Comparison of ENCODE assay signal across 1 cellular context in genomic region chr5:132639706-132640130, GRCh38.
TF ChIP-seq lines count a peak whose summit lies in the region.

No MANE protein-coding gene starts in this region.

TF ChIP-seq in GM12878, 131 proteins besides CTCF, POLR2A, EP300 and RAD21 (continued from another document and continues in another):
- TF ChIP-seq, protein P1, sequence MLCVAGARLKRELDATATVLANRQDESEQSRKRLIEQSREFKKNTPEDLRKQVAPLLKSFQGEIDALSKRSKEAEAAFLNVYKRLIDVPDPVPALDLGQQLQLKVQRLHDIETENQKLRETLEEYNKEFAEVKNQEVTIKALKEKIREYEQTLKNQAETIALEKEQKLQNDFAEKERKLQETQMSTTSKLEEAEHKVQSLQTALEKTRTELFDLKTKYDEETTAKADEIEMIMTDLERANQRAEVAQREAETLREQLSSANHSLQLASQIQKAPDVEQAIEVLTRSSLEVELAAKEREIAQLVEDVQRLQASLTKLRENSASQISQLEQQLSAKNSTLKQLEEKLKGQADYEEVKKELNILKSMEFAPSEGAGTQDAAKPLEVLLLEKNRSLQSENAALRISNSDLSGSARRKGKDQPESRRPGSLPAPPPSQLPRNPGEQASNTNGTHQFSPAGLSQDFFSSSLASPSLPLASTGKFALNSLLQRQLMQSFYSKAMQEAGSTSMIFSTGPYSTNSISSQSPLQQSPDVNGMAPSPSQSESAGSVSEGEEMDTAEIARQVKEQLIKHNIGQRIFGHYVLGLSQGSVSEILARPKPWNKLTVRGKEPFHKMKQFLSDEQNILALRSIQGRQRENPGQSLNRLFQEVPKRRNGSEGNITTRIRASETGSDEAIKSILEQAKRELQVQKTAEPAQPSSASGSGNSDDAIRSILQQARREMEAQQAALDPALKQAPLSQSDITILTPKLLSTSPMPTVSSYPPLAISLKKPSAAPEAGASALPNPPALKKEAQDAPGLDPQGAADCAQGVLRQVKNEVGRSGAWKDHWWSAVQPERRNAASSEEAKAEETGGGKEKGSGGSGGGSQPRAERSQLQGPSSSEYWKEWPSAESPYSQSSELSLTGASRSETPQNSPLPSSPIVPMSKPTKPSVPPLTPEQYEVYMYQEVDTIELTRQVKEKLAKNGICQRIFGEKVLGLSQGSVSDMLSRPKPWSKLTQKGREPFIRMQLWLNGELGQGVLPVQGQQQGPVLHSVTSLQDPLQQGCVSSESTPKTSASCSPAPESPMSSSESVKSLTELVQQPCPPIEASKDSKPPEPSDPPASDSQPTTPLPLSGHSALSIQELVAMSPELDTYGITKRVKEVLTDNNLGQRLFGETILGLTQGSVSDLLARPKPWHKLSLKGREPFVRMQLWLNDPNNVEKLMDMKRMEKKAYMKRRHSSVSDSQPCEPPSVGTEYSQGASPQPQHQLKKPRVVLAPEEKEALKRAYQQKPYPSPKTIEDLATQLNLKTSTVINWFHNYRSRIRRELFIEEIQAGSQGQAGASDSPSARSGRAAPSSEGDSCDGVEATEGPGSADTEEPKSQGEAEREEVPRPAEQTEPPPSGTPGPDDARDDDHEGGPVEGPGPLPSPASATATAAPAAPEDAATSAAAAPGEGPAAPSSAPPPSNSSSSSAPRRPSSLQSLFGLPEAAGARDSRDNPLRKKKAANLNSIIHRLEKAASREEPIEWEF (IDR thresholded peaks at IDR 0.05; ENCODE audit: insufficient replicate concordance, low read depth, low read length): no peak
- TF ChIP-seq SUPT20H (IDR thresholded peaks at IDR 0.05; ENCODE audit: borderline replicate concordance, control insufficient read depth, low read depth, low read length) (no peak), KLF5 (IDR thresholded peaks at IDR 0.05; ENCODE audit: partially characterized antibody) (no peak), CBX5 (IDR thresholded peaks at IDR 0.05; ENCODE audit: low read depth) (0 out of 2 replicates have a peak, but pooled peaks have one; percentile 32), IKZF2 (IDR thresholded peaks at IDR 0.05) (peak; percentile 84 to 89), BMI1 (IDR thresholded peaks at IDR 0.05; ENCODE audit: borderline replicate concordance) (no peak), NR2C1 (IDR thresholded peaks at IDR 0.05) (no peak), KAT2A (conservative IDR thresholded peaks at IDR 0.05; ENCODE audit: control insufficient read depth, low read depth, low read length) (no peak), MTA2 (IDR thresholded peaks at IDR 0.05; ENCODE audit: low read depth) (peak; percentile 64; the same call in 1 of the 2 replicates), ZSCAN29 (IDR thresholded peaks at IDR 0.05) (no peak), IKZF1 (conservative IDR thresholded peaks at IDR 0.05) (peak; percentile 79), ZNF384 (IDR thresholded peaks at IDR 0.05; ENCODE audit: borderline replicate concordance, low read depth, low read length) (no peak), ZNF217 (IDR thresholded peaks at IDR 0.05) (no peak), SMC3 (IDR thresholded peaks at IDR 0.05; ENCODE audit: borderline replicate concordance, low read length) (no peak), HDAC2 (IDR thresholded peaks at IDR 0.05) (no peak), TAF1 (IDR thresholded peaks at IDR 0.05; ENCODE audit: borderline replicate concordance, low read depth, low read length) (no peak), RELB (IDR thresholded peaks at IDR 0.05; ENCODE audit: low read depth) (peak; percentile 59; the same call in 1 of the 2 replicates), PAX5 (IDR thresholded peaks at IDR 0.05; ENCODE audit: borderline replicate concordance, low read depth, low read length) (peak; percentile 55; the same call in 1 of the 2 replicates), WRNIP1 (IDR thresholded peaks at IDR 0.05; ENCODE audit: borderline replicate concordance, low read depth, low read length) (no peak), POU2F2 (IDR thresholded peaks at IDR 0.05; ENCODE audit: borderline replicate concordance, low read depth, low read length) (no peak), GATAD2B (conservative IDR thresholded peaks at IDR 0.05; ENCODE audit: low read depth) (no peak; the same call in 1 of the 2 replicates), PAX8 (IDR thresholded peaks at IDR 0.05) (no peak), NR2C2 (IDR thresholded peaks at IDR 0.05; ENCODE audit: borderline replicate concordance, control insufficient read depth, insufficient read length, low read depth) (no peak), TCF3 (IDR thresholded peaks at IDR 0.05; ENCODE audit: borderline replicate concordance, insufficient read depth, low read depth, low read length) (no peak), SMAD1 (IDR thresholded peaks at IDR 0.05; ENCODE audit: low read depth, partially characterized antibody) (no peak), TARDBP (IDR thresholded peaks at IDR 0.05; ENCODE audit: borderline replicate concordance) (no peak; the same call in 1 of the 2 replicates), SUZ12 (IDR thresholded peaks at IDR 0.05; ENCODE audit: unreplicated experiment) (no peak), NFYA (IDR thresholded peaks at IDR 0.05; ENCODE audit: borderline replicate concordance, low read depth, low read length) (no peak), MTA3 (IDR thresholded peaks at IDR 0.05; ENCODE audit: borderline replicate concordance, low read length) (peak; percentile 74; the same call in 1 of the 2 replicates), RUNX3 (IDR thresholded peaks at IDR 0.05; ENCODE audit: low read length) (peak; percentile 99), SP1 (IDR thresholded peaks at IDR 0.05; ENCODE audit: low read depth, low read length) (peak; percentile 52), JUNB (IDR thresholded peaks at IDR 0.05) (peak; percentile 51; the same call in 1 of the 2 replicates), SPI1 (IDR thresholded peaks at IDR 0.05; ENCODE audit: borderline replicate concordance, insufficient read depth, low read depth, low read length) (no peak), STAT3 (IDR thresholded peaks at IDR 0.05; ENCODE audit: low read depth, low read length) (no peak), CEBPB (IDR thresholded peaks at IDR 0.05; ENCODE audit: borderline replicate concordance in 1 of 2, low read depth in 2 of 2, low read length in 2 of 2) (peak in 1 of 2 experiments; percentile 88; a peak in 1 of 4 replicates), SMARCA5 (IDR thresholded peaks at IDR 0.05) (no peak), SREBF1 (IDR thresholded peaks at IDR 0.05; ENCODE audit: low read length) (no peak), CEBPZ (IDR thresholded peaks at IDR 0.05; ENCODE audit: low read depth, low read length) (no peak), ZNF592 (IDR thresholded peaks at IDR 0.05) (no peak)
- TF ChIP-seq, protein P2, sequence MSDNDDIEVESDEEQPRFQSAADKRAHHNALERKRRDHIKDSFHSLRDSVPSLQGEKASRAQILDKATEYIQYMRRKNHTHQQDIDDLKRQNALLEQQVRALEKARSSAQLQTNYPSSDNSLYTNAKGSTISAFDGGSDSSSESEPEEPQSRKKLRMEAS (IDR thresholded peaks at IDR 0.05; ENCODE audit: low read depth, low read length): no peak
- TF ChIP-seq, protein P3, sequence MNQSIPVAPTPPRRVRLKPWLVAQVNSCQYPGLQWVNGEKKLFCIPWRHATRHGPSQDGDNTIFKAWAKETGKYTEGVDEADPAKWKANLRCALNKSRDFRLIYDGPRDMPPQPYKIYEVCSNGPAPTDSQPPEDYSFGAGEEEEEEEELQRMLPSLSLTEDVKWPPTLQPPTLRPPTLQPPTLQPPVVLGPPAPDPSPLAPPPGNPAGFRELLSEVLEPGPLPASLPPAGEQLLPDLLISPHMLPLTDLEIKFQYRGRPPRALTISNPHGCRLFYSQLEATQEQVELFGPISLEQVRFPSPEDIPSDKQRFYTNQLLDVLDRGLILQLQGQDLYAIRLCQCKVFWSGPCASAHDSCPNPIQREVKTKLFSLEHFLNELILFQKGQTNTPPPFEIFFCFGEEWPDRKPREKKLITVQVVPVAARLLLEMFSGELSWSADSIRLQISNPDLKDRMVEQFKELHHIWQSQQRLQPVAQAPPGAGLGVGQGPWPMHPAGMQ (IDR thresholded peaks at IDR 0.05; ENCODE audit: borderline replicate concordance): no peak
- TF ChIP-seq, protein P4, sequence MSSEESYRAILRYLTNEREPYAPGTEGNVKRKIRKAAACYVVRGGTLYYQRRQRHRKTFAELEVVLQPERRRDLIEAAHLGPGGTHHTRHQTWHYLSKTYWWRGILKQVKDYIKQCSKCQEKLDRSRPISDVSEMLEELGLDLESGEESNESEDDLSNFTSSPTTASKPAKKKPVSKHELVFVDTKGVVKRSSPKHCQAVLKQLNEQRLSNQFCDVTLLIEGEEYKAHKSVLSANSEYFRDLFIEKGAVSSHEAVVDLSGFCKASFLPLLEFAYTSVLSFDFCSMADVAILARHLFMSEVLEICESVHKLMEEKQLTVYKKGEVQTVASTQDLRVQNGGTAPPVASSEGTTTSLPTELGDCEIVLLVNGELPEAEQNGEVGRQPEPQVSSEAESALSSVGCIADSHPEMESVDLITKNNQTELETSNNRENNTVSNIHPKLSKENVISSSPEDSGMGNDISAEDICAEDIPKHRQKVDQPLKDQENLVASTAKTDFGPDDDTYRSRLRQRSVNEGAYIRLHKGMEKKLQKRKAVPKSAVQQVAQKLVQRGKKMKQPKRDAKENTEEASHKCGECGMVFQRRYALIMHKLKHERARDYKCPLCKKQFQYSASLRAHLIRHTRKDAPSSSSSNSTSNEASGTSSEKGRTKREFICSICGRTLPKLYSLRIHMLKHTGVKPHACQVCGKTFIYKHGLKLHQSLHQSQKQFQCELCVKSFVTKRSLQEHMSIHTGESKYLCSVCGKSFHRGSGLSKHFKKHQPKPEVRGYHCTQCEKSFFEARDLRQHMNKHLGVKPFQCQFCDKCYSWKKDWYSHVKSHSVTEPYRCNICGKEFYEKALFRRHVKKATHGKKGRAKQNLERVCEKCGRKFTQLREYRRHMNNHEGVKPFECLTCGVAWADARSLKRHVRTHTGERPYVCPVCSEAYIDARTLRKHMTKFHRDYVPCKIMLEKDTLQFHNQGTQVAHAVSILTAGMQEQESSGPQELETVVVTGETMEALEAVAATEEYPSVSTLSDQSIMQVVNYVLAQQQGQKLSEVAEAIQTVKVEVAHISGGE (CRISPR knock-in tag; IDR thresholded peaks at IDR 0.05): no peak
